Comparison of ENCODE assay signal across 29 cellular contexts in the genomic region with DNA sequence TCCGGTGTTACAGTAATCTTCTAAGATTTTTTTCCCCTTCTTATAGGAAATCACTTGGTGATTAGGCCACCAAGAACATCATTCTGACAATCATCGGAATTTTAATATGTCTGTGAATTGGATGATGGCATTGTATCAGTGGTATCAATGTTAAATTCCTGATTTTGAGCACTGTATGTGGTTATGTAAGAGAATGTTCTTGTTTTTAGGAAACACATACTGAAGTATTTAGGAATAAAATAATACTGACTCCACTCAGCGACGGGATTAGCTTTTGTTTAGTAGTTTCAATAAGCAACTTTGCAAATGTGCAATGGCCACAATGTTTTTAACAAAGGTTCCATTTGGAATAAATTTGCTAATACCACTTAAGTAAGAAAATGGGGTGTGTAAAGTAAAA.
"Had no signal": no experiment of that assay in that cellular context is flagged by ENCODE, and none has a peak within 500 bp of the region (broad histone marks: within the 10 kb centered on the region; RNA-seq: fewer than 3 reads in every experiment).

No MANE protein-coding gene starts in this region.

- H3K27me3 ChIP-seq: ascending aorta, cardiac muscle cell had no signal

- DNase-seq: activated CD4-positive, alpha-beta T cell treated with anti-CD3 and anti-CD28 coated beads for 1 hour; activated CD4-positive, alpha-beta T cell treated with anti-CD3 and anti-CD28 coated beads for 36 hours; activated CD4-positive, alpha-beta T cell treated with anti-CD3 and anti-CD28 coated beads for 48 hours; activated CD4-positive, alpha-beta T cell treated with anti-CD3 and anti-CD28 coated beads, Interleukin-2, amount 10 ng/mL, durations not matched to agents 7 days and 5 days; activated CD4-positive, alpha-beta T cell treated with anti-CD3 and anti-CD28 coated beads, Interleukin-2, amount 50 U/mL, for 48 hours; activated CD4-positive, CD25-positive, alpha-beta regulatory T cell; activated CD8-positive, alpha-beta memory T cell treated with anti-CD3 and anti-CD28 coated beads for 24 hours; activated CD8-positive, alpha-beta memory T cell treated with anti-CD3 and anti-CD28 coated beads, Interleukin-2, amount 50 U/mL, for 48 hours; activated CD8-positive, alpha-beta T cell treated with anti-CD3 and anti-CD28 coated beads, Interleukin-2, amount 10 ng/mL, durations not matched to agents 7 days and 5 days; activated effector memory CD4-positive, alpha-beta T cell treated with Interleukin-2 at 50 U/mL for 16 hours; activated gamma-delta T cell; activated naive CD4-positive, alpha-beta T cell treated with anti-CD3 and anti-CD28 coated beads, Interleukin-2, amount 10 ng/mL, durations not matched to agents 7 days and 5 days; activated naive CD4-positive, alpha-beta T cell treated with Interleukin-2 at 50 U/mL for 16 hours; activated naive CD8-positive, alpha-beta T cell treated with anti-CD3 and anti-CD28 coated beads, Interleukin-2, amount 10 ng/mL, durations not matched to agents 7 days and 5 days; activated naive CD8-positive, alpha-beta T cell treated with anti-CD3 and anti-CD28 coated beads, Interleukin-2, amount 50 U/mL, for 24 hours; activated T-cell treated with anti-CD3 and anti-CD28 coated beads, Interleukin-2, amount 50 U/mL, for 24 hours; amygdala; anterior cingulate cortex; caudate nucleus; cerebellar nuclear complex; T-helper 1 cell; T-helper 2 cell; T-helper 9 cell; WERI-Rb-1 had no signal

- H3K9me3 ChIP-seq: ascending aorta had no signal

- H3K36me3 ChIP-seq: ascending aorta, cardiac muscle cell, WERI-Rb-1 had no signal

- H3K4me1 ChIP-seq: ascending aorta had no signal

- ATAC-seq: activated CD4-positive, alpha-beta T cell treated with anti-CD3 and anti-CD28 coated beads for 36 hours; activated CD4-positive, CD25-positive, alpha-beta regulatory T cell treated with anti-CD3 and anti-CD28 coated beads, Interleukin-2, amount 50 U/mL, for 24 hours; activated CD8-positive, alpha-beta memory T cell treated with anti-CD3 and anti-CD28 coated beads, Interleukin-2, amount 10 ng/mL, durations not matched to agents 7 days and 5 days; activated CD8-positive, alpha-beta T cell treated with anti-CD3 and anti-CD28 coated beads, Interleukin-2, amount 10 ng/mL, durations not matched to agents 7 days and 5 days; activated naive CD8-positive, alpha-beta T cell treated with anti-CD3 and anti-CD28 coated beads, Interleukin-2, amount 50 U/mL, for 24 hours; WTC11 had no signal

- H3K27ac ChIP-seq: ascending aorta, cardiac muscle cell, WERI-Rb-1 had no signal

- H3K4me3 ChIP-seq: ascending aorta, cardiac muscle cell had no signal
